In the genomic region with DNA sequence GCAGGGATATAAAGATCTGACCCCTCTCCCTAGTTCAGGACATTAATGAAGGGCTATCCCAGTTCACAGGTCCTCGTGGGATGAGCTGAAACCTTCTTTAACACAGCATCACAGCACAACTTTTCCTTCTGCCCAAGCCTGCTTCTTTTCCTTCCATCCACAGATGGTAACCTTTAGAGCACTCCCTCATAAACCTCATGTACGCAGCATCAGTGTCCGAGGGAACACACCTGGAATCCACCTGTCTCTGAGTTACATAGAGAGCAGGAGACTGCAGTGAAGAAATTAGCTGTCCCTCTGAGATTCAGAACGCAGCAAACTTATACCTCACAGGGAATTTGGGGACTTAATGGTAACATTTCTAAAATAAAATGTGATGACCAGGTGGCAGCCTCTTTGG, we compare ENCODE assay signal across 1 cellular context.
TF ChIP-seq lines count a peak whose summit lies in the region.

No MANE protein-coding gene starts in this region.

TF ChIP-seq in H1, 55 proteins besides CTCF, POLR2A, EP300 and RAD21 (continued from another document):
- TF ChIP-seq, protein P1, sequence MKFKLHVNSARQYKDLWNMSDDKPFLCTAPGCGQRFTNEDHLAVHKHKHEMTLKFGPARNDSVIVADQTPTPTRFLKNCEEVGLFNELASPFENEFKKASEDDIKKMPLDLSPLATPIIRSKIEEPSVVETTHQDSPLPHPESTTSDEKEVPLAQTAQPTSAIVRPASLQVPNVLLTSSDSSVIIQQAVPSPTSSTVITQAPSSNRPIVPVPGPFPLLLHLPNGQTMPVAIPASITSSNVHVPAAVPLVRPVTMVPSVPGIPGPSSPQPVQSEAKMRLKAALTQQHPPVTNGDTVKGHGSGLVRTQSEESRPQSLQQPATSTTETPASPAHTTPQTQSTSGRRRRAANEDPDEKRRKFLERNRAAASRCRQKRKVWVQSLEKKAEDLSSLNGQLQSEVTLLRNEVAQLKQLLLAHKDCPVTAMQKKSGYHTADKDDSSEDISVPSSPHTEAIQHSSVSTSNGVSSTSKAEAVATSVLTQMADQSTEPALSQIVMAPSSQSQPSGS (IDR thresholded peaks at IDR 0.05; ENCODE audit: low read length): no peak
- TF ChIP-seq JUND (IDR thresholded peaks at IDR 0.05; ENCODE audit: low read length): no peak
- TF ChIP-seq EGR1 (IDR thresholded peaks at IDR 0.05; ENCODE audit: borderline replicate concordance, low read depth, low read length): no peak
- TF ChIP-seq, protein P2, sequence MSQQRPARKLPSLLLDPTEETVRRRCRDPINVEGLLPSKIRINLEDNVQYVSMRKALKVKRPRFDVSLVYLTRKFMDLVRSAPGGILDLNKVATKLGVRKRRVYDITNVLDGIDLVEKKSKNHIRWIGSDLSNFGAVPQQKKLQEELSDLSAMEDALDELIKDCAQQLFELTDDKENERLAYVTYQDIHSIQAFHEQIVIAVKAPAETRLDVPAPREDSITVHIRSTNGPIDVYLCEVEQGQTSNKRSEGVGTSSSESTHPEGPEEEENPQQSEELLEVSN (IDR thresholded peaks at IDR 0.05): no peak
- no peak for TF ChIP-seq YY1 (IDR thresholded peaks at IDR 0.05; ENCODE audit: low read depth, low read length)
- no peak for TF ChIP-seq ZNF274 (IDR thresholded peaks at IDR 0.05; ENCODE audit: borderline replicate concordance, extremely low read depth, low read length)
